Comparison of ENCODE assay signal across 9 cellular contexts in genomic region chr9:73153793-73154227, GRCh38. TPM values are rescaled to one million over a fixed set of nuclear protein-coding genes. Genes with fewer than 3 reads are reported as not detected.
A peak's percentile ranks its signal among the peaks of the same experiment; 100 is the strongest.
DNase-seq lines count a peak whose midpoint lies in the region; ATAC-seq and TF ChIP-seq lines count a peak whose summit lies in the region.
"Had no signal": no experiment of that assay in that cellular context is flagged by ENCODE, and none has a peak within 500 bp of the region (broad histone marks: within the 10 kb centered on the region; RNA-seq: fewer than 3 reads in every experiment).

No MANE protein-coding gene starts in this region.

- H3K4me1 Mint-ChIP-seq in activated T-cell treated with anti-CD3 and anti-CD28 coated beads, Interleukin-2, amount 50 U/mL, for 24 hours (ENCODE audit: low read depth) = peaks cover 90% of the 10 kb centered on the region
- peaks cover 61% of the 10 kb centered on the region for H3K4me1 Mint-ChIP-seq in activated naive CD8-positive, alpha-beta T cell treated with anti-CD3 and anti-CD28 coated beads, Interleukin-2, amount 10 ng/mL, durations not matched to agents 7 days and 5 days

- TF ChIP-seq CTCF in transverse colon (IDR thresholded peaks at IDR 0.05) (no peak), lower leg skin (IDR thresholded peaks at IDR 0.05) (no peak)

- POLR2A ChIA-PET in activated naive CD8-positive, alpha-beta T cell treated with anti-CD3 and anti-CD28 coated beads, Interleukin-2, amount 10 ng/mL, durations not matched to agents 7 days and 5 days (lab: Charles Lee) = interaction anchor here (0.7 to 3.4 kb wide), 2 partner anchors 21 to 1979 kb away, joined by 3 to 21 read pairs; no protein-coding TSS in a partner anchor

- intact Hi-C loops in transverse colon (cut with DNase I; ENCODE audit: low total_unique reads) (no loop called here), lower leg skin (cut with DNase I; ENCODE audit: low total_unique reads) (no loop called here)

- H3K27me3 ChIP-seq in transverse colon = no peaks in the 10 kb centered on the region

- H3K27ac ChIP-seq in transverse colon = peak overlapping the region; percentile 64 to 78 (median 75)

- no peaks in the 10 kb centered on the region for H3K9me3 Mint-ChIP-seq in activated T-cell treated with anti-CD3 and anti-CD28 coated beads, Interleukin-2, amount 50 U/mL, for 24 hours
- H3K9me3 Mint-ChIP-seq in activated naive CD8-positive, alpha-beta T cell treated with anti-CD3 and anti-CD28 coated beads, Interleukin-2, amount 10 ng/mL, durations not matched to agents 7 days and 5 days = no peaks in the 10 kb centered on the region
- H3K9me3 Mint-ChIP-seq: IgD-negative memory B cell had no signal

- H3K9me3 ChIP-seq in transverse colon = no peaks in the 10 kb centered on the region

- WGBS in transverse colon (ENCODE audit: low coverage in 1 of 2), 2 donors = 50 to 60% methylated on average over 4 of the region's 4 CpGs
- WGBS in lower leg skin, 2 donors = 4% methylated on average over 4 of the region's 4 CpGs

- ATAC-seq in activated naive CD8-positive, alpha-beta T cell treated with anti-CD3 and anti-CD28 coated beads, Interleukin-2, amount 10 ng/mL, durations not matched to agents 7 days and 5 days (ENCODE audit: low read depth) = no peak
- ATAC-seq in GM21786 (IDR thresholded peaks at IDR 0.05; ENCODE audit: unreplicated experiment) = no peak

- TF ChIP-seq EP300 in transverse colon (IDR thresholded peaks at IDR 0.05; ENCODE audit: low read depth) = no peak

- no peak for DNase-seq in activated T-cell treated with anti-CD3 and anti-CD28 coated beads, Interleukin-2, amount 50 U/mL, for 24 hours
- DNase-seq in activated T-cell treated with anti-CD3 and anti-CD28 coated beads for 4 hours (no peak), islet precursor cell (peak; percentile 77), transverse colon (no peak), NCI-H146 (lab: John Stamatoyannopoulos, UW) (no peak), lower leg skin (ENCODE audit: low spot score in 2 of 2) (no peak)
- no peak for DNase-seq in activated naive CD8-positive, alpha-beta T cell treated with anti-CD3 and anti-CD28 coated beads, Interleukin-2, amount 10 ng/mL, durations not matched to agents 7 days and 5 days

- peak overlapping the region in 2 of 4 donors; percentile 17 to 49 for H3K4me3 ChIP-seq in transverse colon
- H3K4me3 ChIP-seq in lower leg skin (ENCODE audit: low read depth, poor library complexity, severe bottlenecking) = no peak overlapping the region

- H3K27ac Mint-ChIP-seq in activated T-cell treated with anti-CD3 and anti-CD28 coated beads, Interleukin-2, amount 50 U/mL, for 24 hours = peak overlapping the region; percentile 90
- peak overlapping the region; percentile 84 for H3K27ac Mint-ChIP-seq in activated naive CD8-positive, alpha-beta T cell treated with anti-CD3 and anti-CD28 coated beads, Interleukin-2, amount 10 ng/mL, durations not matched to agents 7 days and 5 days

- in situ Hi-C loops in transverse colon (cut with MboI; ENCODE audit: low pct_ligation_motif_present in 1 of 4, low pct_unique_long_range_greater_than_20kb in 1 of 4, low sequenced_read_pairs in 3 of 4) = no loop called here

- H3K36me3 Mint-ChIP-seq in activated T-cell treated with anti-CD3 and anti-CD28 coated beads, Interleukin-2, amount 50 U/mL, for 24 hours (ENCODE audit: low read depth) = peaks cover 11% of the 10 kb centered on the region
- peaks cover 15% of the 10 kb centered on the region for H3K36me3 Mint-ChIP-seq in activated naive CD8-positive, alpha-beta T cell treated with anti-CD3 and anti-CD28 coated beads, Interleukin-2, amount 10 ng/mL, durations not matched to agents 7 days and 5 days
- H3K36me3 Mint-ChIP-seq: IgD-negative memory B cell had no signal

- TF ChIP-seq POLR2A in transverse colon (IDR thresholded peaks at IDR 0.05) = no peak
- TF ChIP-seq POLR2A in lower leg skin (IDR thresholded peaks at IDR 0.05) = no peak

- no peaks in the 10 kb centered on the region for H3K27me3 Mint-ChIP-seq in activated T-cell treated with anti-CD3 and anti-CD28 coated beads, Interleukin-2, amount 50 U/mL, for 24 hours
- no peaks in the 10 kb centered on the region for H3K27me3 Mint-ChIP-seq in activated naive CD8-positive, alpha-beta T cell treated with anti-CD3 and anti-CD28 coated beads, Interleukin-2, amount 10 ng/mL, durations not matched to agents 7 days and 5 days
- H3K27me3 Mint-ChIP-seq: IgD-negative memory B cell had no signal

- peaks cover 0 to under 1% (median 0%) of the 10 kb centered on the region in 4 donors for H3K36me3 ChIP-seq in transverse colon

- H3K4me3 Mint-ChIP-seq in activated T-cell treated with anti-CD3 and anti-CD28 coated beads, Interleukin-2, amount 50 U/mL, for 24 hours = peak overlapping the region; percentile 80
- H3K4me3 Mint-ChIP-seq in activated naive CD8-positive, alpha-beta T cell treated with anti-CD3 and anti-CD28 coated beads, Interleukin-2, amount 10 ng/mL, durations not matched to agents 7 days and 5 days = peak overlapping the region; percentile 83

- H3K4me1 ChIP-seq in transverse colon = peaks cover 0 to 60% (median 19%) of the 10 kb centered on the region in 4 donors

RNA-seq across cellular contexts. Expression of gene ANXA1, which starts 2.1 kb away (rescaled TPM):
- total RNA-seq in activated naive CD8-positive, alpha-beta T cell treated with anti-CD3 and anti-CD28 coated beads, Interleukin-2, amount 10 ng/mL, durations not matched to agents 7 days and 5 days = 100 to 1,000 TPM; 171 to 187 TPM
- total RNA-seq in transverse colon (100 to 1,000 TPM in 1 of 4 donors, 10 to 100 TPM in 3; 33.3 to 160 (median 66.9) TPM), lower leg skin (100 to 1,000 TPM; 146 to 284 (median 173) TPM)
